In genomic region chr17:27975146-27976011, GRCh38 we compare ENCODE assay signal across 11 cellular contexts.
DNase-seq lines count a peak whose midpoint lies in the region; ATAC-seq and TF ChIP-seq lines count a peak whose summit lies in the region.
"Had no signal": no experiment of that assay in that cellular context is flagged by ENCODE, and none has a peak within 500 bp of the region (broad histone marks: within the 10 kb centered on the region; RNA-seq: fewer than 3 reads in every experiment).

No MANE protein-coding gene starts in this region.

- DNase-seq in GM23248: peak; percentile 50
- peak; percentile 53 for DNase-seq in NCI-H526 treated with DMSO at 0.1 percent for 48 hours (lab: John Stamatoyannopoulos, UW)
- peak; percentile 28 for DNase-seq in choroid plexus epithelial cell (ENCODE audit: low read depth)
- peak; percentile 35 for DNase-seq in renal cortical epithelial cell (ENCODE audit: low read depth)
- no peak for DNase-seq in hippocampal formation (lab: John Stamatoyannopoulos, UW)
- no peak for DNase-seq in stimulated activated CD4-positive, alpha-beta T cell treated with anti-CD3 and anti-CD28 coated beads, Interleukin-2, amount 100 ng/mL, for 24 hours
- no peak for DNase-seq in stimulated activated naive CD8-positive, alpha-beta T cell treated with anti-CD3 and anti-CD28 coated beads, Interleukin-15, amount 100 ng/mL, for 72 hours
- DNase-seq in NCI-H187 (lab: John Stamatoyannopoulos, UW): no peak
- DNase-seq: activated T-cell treated with anti-CD3 and anti-CD28 coated beads, Interleukin-2, amount 50 U/mL, for 4 hours; H7; NCI-H345 had no signal

- no peaks in the 10 kb centered on the region for H3F3A ChIP-seq in GM23248 (ENCODE audit: insufficient read depth)

- ATAC-seq in stimulated activated naive CD8-positive, alpha-beta T cell treated with anti-CD3 and anti-CD28 coated beads, Interleukin-15, amount 100 ng/mL, for 72 hours: no peak
- ATAC-seq: activated T-cell treated with anti-CD3 and anti-CD28 coated beads, Interleukin-2, amount 50 U/mL, for 4 hours had no signal

- H3K4me2 ChIP-seq in GM23248 (ENCODE audit: unreplicated experiment): no peak overlapping the region

- H4K20me1 ChIP-seq in GM23248 (ENCODE audit: insufficient read depth): no peaks in the 10 kb centered on the region

- WGBS in GM23248 (ENCODE audit: low coverage in 1 of 2, low lambda C conversion rate in 2 of 2, missing lambda C conversion rate in 2 of 2), 2 experiments: 58 to 59% methylated on average over 6 of the region's 6 CpGs

- H3K9me2 ChIP-seq in GM23248 (ENCODE audit: insufficient read depth): no peaks in the 10 kb centered on the region; the same call in 1 of the 2 replicates

- no peaks in the 10 kb centered on the region for H3K4me1 Mint-ChIP-seq in stimulated activated naive CD8-positive, alpha-beta T cell treated with anti-CD3 and anti-CD28 coated beads, Interleukin-15, amount 100 ng/mL, for 72 hours

- H3K4me1 ChIP-seq in GM23248 (ENCODE audit: insufficient read depth): peaks cover 8% of the 10 kb centered on the region; the same call in 1 of the 2 replicates

- H3K4me3 ChIP-seq in GM23248: no peak overlapping the region
- H3K4me3 ChIP-seq in choroid plexus epithelial cell (ENCODE audit: low read depth, low read length): no peak overlapping the region

- H3K36me3 ChIP-seq in GM23248 (ENCODE audit: low read depth): no peaks in the 10 kb centered on the region

- H3K27ac ChIP-seq in GM23248: no peak overlapping the region

- in situ Hi-C loops in GM23248 (cut with MboI): no loop called here

- no peaks in the 10 kb centered on the region for H3K27me3 ChIP-seq in GM23248 (replicated peaks; ENCODE audit: insufficient read depth)

- H2AFZ ChIP-seq in GM23248: no peak overlapping the region

- no peaks in the 10 kb centered on the region for H3K27me3 Mint-ChIP-seq in stimulated activated naive CD8-positive, alpha-beta T cell treated with anti-CD3 and anti-CD28 coated beads, Interleukin-15, amount 100 ng/mL, for 72 hours

- H3K79me2 ChIP-seq in GM23248 (ENCODE audit: insufficient read depth): no peaks in the 10 kb centered on the region

- no peak overlapping the region for H3K9ac ChIP-seq in GM23248

- H3K9me3 ChIP-seq in GM23248 (ENCODE audit: low read depth): no peaks in the 10 kb centered on the region

- H3K27ac Mint-ChIP-seq in stimulated activated naive CD8-positive, alpha-beta T cell treated with anti-CD3 and anti-CD28 coated beads, Interleukin-15, amount 100 ng/mL, for 72 hours: no peak overlapping the region

- no peak overlapping the region for H3K4me3 Mint-ChIP-seq in stimulated activated naive CD8-positive, alpha-beta T cell treated with anti-CD3 and anti-CD28 coated beads, Interleukin-15, amount 100 ng/mL, for 72 hours
- H3K4me3 Mint-ChIP-seq: activated T-cell treated with anti-CD3 and anti-CD28 coated beads, Interleukin-2, amount 50 U/mL, for 4 hours had no signal

- TF ChIP-seq CTCF in choroid plexus epithelial cell (conservative IDR thresholded peaks at IDR 0.05; ENCODE audit: low read depth, low read length): no peak

- H3K9me3 Mint-ChIP-seq in stimulated activated naive CD8-positive, alpha-beta T cell treated with anti-CD3 and anti-CD28 coated beads, Interleukin-15, amount 100 ng/mL, for 72 hours: no peaks in the 10 kb centered on the region
- H3K9me3 Mint-ChIP-seq: activated T-cell treated with anti-CD3 and anti-CD28 coated beads, Interleukin-2, amount 50 U/mL, for 4 hours had no signal

Comparison
In these comparisons a context has a peak if more than half of its experiments do, and no peak if none do; other contexts are left out.
1. DNase-seq: peak in GM23248 (single experiment), NCI-H526 treated with DMSO at 0.1 percent for 48 hours (single experiment), choroid plexus epithelial cell (single experiment) and renal cortical epithelial cell (single experiment); none in hippocampal formation (0 of 2), stimulated activated CD4-positive, alpha-beta T cell treated with anti-CD3 and anti-CD28 coated beads, Interleukin-2, amount 100 ng/mL, for 24 hours (0 of 2), stimulated activated naive CD8-positive, alpha-beta T cell treated with anti-CD3 and anti-CD28 coated beads, Interleukin-15, amount 100 ng/mL, for 72 hours (0 of 2) and NCI-H187 (0 of 2).